ENCODE assay signal across 1 cellular context in genomic region chr14:68191567-68192321, GRCh38.
TF ChIP-seq lines count a peak whose summit lies in the region.

No MANE protein-coding gene starts in this region.

TF ChIP-seq in HepG2, 621 proteins besides CTCF, POLR2A, EP300 and RAD21 (continued from another document and continues in another):
- TF ChIP-seq ZGPAT (CRISPR knock-in tag; IDR thresholded peaks at IDR 0.05) (peak; percentile 57; the same call in 1 of the 2 replicates), ZBTB39 (CRISPR knock-in tag; IDR thresholded peaks at IDR 0.05) (no peak), ZNF281 (CRISPR knock-in tag; IDR thresholded peaks at IDR 0.05; ENCODE audit: borderline replicate concordance) (no peak), NFATC3 (CRISPR knock-in tag; IDR thresholded peaks at IDR 0.05) (no peak), GTF2F1 (IDR thresholded peaks at IDR 0.05; ENCODE audit: low read length) (no peak), PAXIP1 (CRISPR knock-in tag; conservative IDR thresholded peaks at IDR 0.05) (no peak), NFAT5 (CRISPR knock-in tag; IDR thresholded peaks at IDR 0.05) (no peak), CEBPZ (IDR thresholded peaks at IDR 0.05; ENCODE audit: low read length) (no peak), SRF (IDR thresholded peaks at IDR 0.05; ENCODE audit: low read depth, low read length) (no peak), GTF3A (CRISPR knock-in tag; conservative IDR thresholded peaks at IDR 0.05) (no peak), KIAA2018 (CRISPR knock-in tag; IDR thresholded peaks at IDR 0.05; ENCODE audit: borderline replicate concordance) (no peak), ZNF580 (CRISPR knock-in tag; IDR thresholded peaks at IDR 0.05; ENCODE audit: borderline replicate concordance, low read depth) (no peak), GATA4 (IDR thresholded peaks at IDR 0.05; ENCODE audit: borderline replicate concordance, low read depth) (no peak), REPIN1 (CRISPR knock-in tag; IDR thresholded peaks at IDR 0.05; ENCODE audit: borderline replicate concordance, low read depth) (0 out of 2 replicates have a peak, but pooled peaks have one; percentile 24), MIER3 (CRISPR knock-in tag; IDR thresholded peaks at IDR 0.05; ENCODE audit: borderline replicate concordance) (no peak), IKZF1 (IDR thresholded peaks at IDR 0.05) (no peak)
